Comparison of ENCODE assay signal across 29 cellular contexts in genomic region chr7:67610897-67611296, GRCh38.
"Had no signal": no experiment of that assay in that cellular context is flagged by ENCODE, and none has a peak within 500 bp of the region (broad histone marks: within the 10 kb centered on the region; RNA-seq: fewer than 3 reads in every experiment).

No MANE protein-coding gene starts in this region.

- H3K27me3 ChIP-seq: colonic mucosa, esophagus muscularis mucosa, foreskin keratinocyte, gastrocnemius medialis had no signal

- ATAC-seq: effector memory CD8-positive, alpha-beta T cell; esophagus mucosa; foreskin keratinocyte; gastrocnemius medialis; gastroesophageal sphincter; heart left ventricle; heart right ventricle had no signal

- H3K4me3 ChIP-seq: colonic mucosa, coronary artery, dorsolateral prefrontal cortex, esophagus muscularis mucosa, esophagus squamous epithelium, gastrocnemius medialis, gastroesophageal sphincter, heart left ventricle, heart right ventricle had no signal

- H3K36me3 ChIP-seq: colonic mucosa, esophagus muscularis mucosa, esophagus squamous epithelium, gastrocnemius medialis, gastroesophageal sphincter, heart left ventricle, heart right ventricle had no signal

- H3K4me3 Mint-ChIP-seq: dendritic cell treated with granulocyte-macrophage colony-stimulating factor and Interleukin-4, amounts not matched to agents 40 ng/mL and 50 ng/mL, for 4 days; effector memory CD8-positive, alpha-beta T cell; endodermal cell had no signal

- H3K27ac ChIP-seq: colonic mucosa, coronary artery, dorsolateral prefrontal cortex, epithelial cell of prostate, esophagus muscularis mucosa, esophagus squamous epithelium, foreskin keratinocyte, gastrocnemius medialis, gastroesophageal sphincter, heart left ventricle, heart right ventricle had no signal

- H3K27ac Mint-ChIP-seq: dendritic cell treated with granulocyte-macrophage colony-stimulating factor and Interleukin-4, amounts not matched to agents 40 ng/mL and 50 ng/mL, for 4 days; effector memory CD8-positive, alpha-beta T cell; endodermal cell had no signal

- H3K27me3 Mint-ChIP-seq: dendritic cell treated with granulocyte-macrophage colony-stimulating factor and Interleukin-4, amounts not matched to agents 40 ng/mL and 50 ng/mL, for 4 days had no signal

- H3K4me1 ChIP-seq: colonic mucosa, esophagus muscularis mucosa, esophagus squamous epithelium, foreskin keratinocyte, gastrocnemius medialis, gastroesophageal sphincter, heart left ventricle, heart right ventricle had no signal

- FAIRE-seq: colon, endometrium, endothelial cell of umbilical vein, frontal cortex had no signal

- H3K9me3 ChIP-seq: colonic mucosa, gastrocnemius medialis had no signal

- H3K9me3 Mint-ChIP-seq: effector memory CD8-positive, alpha-beta T cell had no signal

- DNase-seq: colonic mucosa; cortex of kidney; dermis blood vessel endothelial cell; dorsolateral prefrontal cortex; effector CD4-positive, alpha-beta T cell; effector CD8-positive, alpha-beta T cell; effector memory CD4-positive, alpha-beta T cell; effector memory CD8-positive, alpha-beta T cell; endodermal cell; erythroblast; esophagus squamous epithelium; foreskin fibroblast; foreskin keratinocyte; foreskin melanocyte; gastrocnemius medialis; glutamatergic neuron; head of caudate nucleus; heart left ventricle; heart right ventricle had no signal
